ENCODE assay signal across 14 cellular contexts in genomic region chr7:71237945-71238344, GRCh38.
A peak's percentile ranks its signal among the peaks of the same experiment; 100 is the strongest.
DNase-seq lines count a peak whose midpoint lies in the region; ATAC-seq, FAIRE-seq and TF ChIP-seq lines count a peak whose summit lies in the region.
"Had no signal": no experiment of that assay in that cellular context is flagged by ENCODE, and none has a peak within 500 bp of the region (broad histone marks: within the 10 kb centered on the region; RNA-seq: fewer than 3 reads in every experiment).

No MANE protein-coding gene starts in this region.

- intact Hi-C loops in right cardiac atrium (cut with DNase I) (loop anchor here in 1 of 4 donors (5.0 kb wide), 1 partner anchor 494 kb away; no protein-coding TSS in a partner anchor), prostate gland (cut with DNase I) (loop anchor here (2.0 to 5.0 kb wide), 3 partner anchors 35 to 105 kb away; partner anchors contain the start of gene GALNT17)

- FAIRE-seq in D721Med (lab: Jason Lieb, UNC), result no peak
- FAIRE-seq: keratinocyte had no signal

- peak overlapping the region; percentile 47 for H3K27ac ChIP-seq in angular gyrus (ENCODE audit: low read depth, low read length)
- peak overlapping the region; percentile 20 for H3K27ac ChIP-seq in right cardiac atrium (ENCODE audit: low read length)
- H3K27ac ChIP-seq in prostate gland, result peak overlapping the region; percentile 60 to 77
- H3K27ac ChIP-seq: SJCRH30 had no signal

- no peaks in the 10 kb centered on the region for H3K36me3 ChIP-seq in prostate gland
- H3K36me3 ChIP-seq: SJCRH30 had no signal

- no peak for DNase-seq in D721Med (ENCODE audit: insufficient read length, low spot score)
- DNase-seq in right cardiac atrium, result peak in 2 of 3 donors; percentile 49 to 60
- peak; percentile 48 for DNase-seq in prostate gland (ENCODE audit: low spot score)
- no peak for DNase-seq in activated naive CD8-positive, alpha-beta T cell treated with anti-CD3 and anti-CD28 coated beads, Interleukin-2, amount 50 U/mL, for 24 hours
- DNase-seq in UCSD-AML1 (lab: John Stamatoyannopoulos, UW; ENCODE audit: unreplicated experiment), result no peak
- DNase-seq: naive thymus-derived CD4-positive, alpha-beta T cell; NCI-H1436; NCI-H69 had no signal

- no peaks in the 10 kb centered on the region for H3K4me1 ChIP-seq in right cardiac atrium (ENCODE audit: control insufficient read depth, insufficient read depth, low read length)
- peaks cover 3% of the 10 kb centered on the region for H3K4me1 ChIP-seq in prostate gland (replicated peaks)
- H3K4me1 ChIP-seq: SJCRH30 had no signal

- no peaks in the 10 kb centered on the region for H3K9me3 ChIP-seq in right cardiac atrium (ENCODE audit: control insufficient read depth, low read length)
- no peaks in the 10 kb centered on the region for H3K9me3 ChIP-seq in prostate gland
- H3K9me3 ChIP-seq: SJCRH30 had no signal

- no peak overlapping the region for H3K27ac Mint-ChIP-seq in activated naive CD8-positive, alpha-beta T cell treated with anti-CD3 and anti-CD28 coated beads, Interleukin-2, amount 50 U/mL, for 24 hours
- H3K27ac Mint-ChIP-seq: activated naive CD4-positive, alpha-beta T cell treated with anti-CD3 and anti-CD28 coated beads, Interleukin-2, amount 50 U/mL, for 72 hours; naive thymus-derived CD4-positive, alpha-beta T cell had no signal

- H3K4me3 ChIP-seq in right cardiac atrium (ENCODE audit: low read length) (no peak overlapping the region), prostate gland (no peak overlapping the region)
- H3K4me3 ChIP-seq: SJCRH30 had no signal

- H3K36me3 Mint-ChIP-seq in activated naive CD8-positive, alpha-beta T cell treated with anti-CD3 and anti-CD28 coated beads, Interleukin-2, amount 50 U/mL, for 24 hours (ENCODE audit: low read depth), result no peaks in the 10 kb centered on the region
- H3K36me3 Mint-ChIP-seq: naive thymus-derived CD4-positive, alpha-beta T cell had no signal

- H3K27me3 Mint-ChIP-seq in activated naive CD8-positive, alpha-beta T cell treated with anti-CD3 and anti-CD28 coated beads, Interleukin-2, amount 50 U/mL, for 24 hours, result no peaks in the 10 kb centered on the region
- H3K27me3 Mint-ChIP-seq: naive thymus-derived CD4-positive, alpha-beta T cell had no signal

- 58% methylated on average over 2 of the region's 2 CpGs for WGBS in right cardiac atrium
- 45% methylated on average over 2 of the region's 2 CpGs for WGBS in prostate gland

- no peak overlapping the region for H3K4me3 Mint-ChIP-seq in activated naive CD8-positive, alpha-beta T cell treated with anti-CD3 and anti-CD28 coated beads, Interleukin-2, amount 50 U/mL, for 24 hours
- H3K4me3 Mint-ChIP-seq: naive thymus-derived CD4-positive, alpha-beta T cell had no signal

- no peaks in the 10 kb centered on the region for H3K4me1 Mint-ChIP-seq in activated naive CD8-positive, alpha-beta T cell treated with anti-CD3 and anti-CD28 coated beads, Interleukin-2, amount 50 U/mL, for 24 hours
- H3K4me1 Mint-ChIP-seq: naive thymus-derived CD4-positive, alpha-beta T cell had no signal

- peaks cover 13% of the 10 kb centered on the region for H3K9me3 Mint-ChIP-seq in activated naive CD8-positive, alpha-beta T cell treated with anti-CD3 and anti-CD28 coated beads, Interleukin-2, amount 50 U/mL, for 24 hours

- ATAC-seq in right cardiac atrium (peak; percentile 77 to 91), HG03457 (IDR thresholded peaks at IDR 0.05; ENCODE audit: unreplicated experiment) (no peak), GM18520 (IDR thresholded peaks at IDR 0.05; ENCODE audit: unreplicated experiment) (no peak)
- no peak for ATAC-seq in activated naive CD8-positive, alpha-beta T cell treated with anti-CD3 and anti-CD28 coated beads, Interleukin-2, amount 50 U/mL, for 24 hours
- ATAC-seq: activated naive CD4-positive, alpha-beta T cell treated with anti-CD3 and anti-CD28 coated beads, Interleukin-2, amount 50 U/mL, for 72 hours; naive thymus-derived CD4-positive, alpha-beta T cell had no signal

- H3K27me3 ChIP-seq in right cardiac atrium (ENCODE audit: control insufficient read depth, insufficient read depth) (no peaks in the 10 kb centered on the region), prostate gland (replicated peaks; ENCODE audit: insufficient read depth) (no peaks in the 10 kb centered on the region)
- H3K27me3 ChIP-seq: SJCRH30 had no signal

- TF ChIP-seq POLR2A in prostate gland (IDR thresholded peaks at IDR 0.05), result no peak

- TF ChIP-seq CTCF in D721Med (IDR thresholded peaks at IDR 0.05; ENCODE audit: insufficient read depth, missing control alignments) (peak; percentile 33), prostate gland (IDR thresholded peaks at IDR 0.05) (peak in 1 of 4 experiments; percentile 47)

Comparison
In these comparisons a context has a peak if more than half of its experiments do, and no peak if none do; other contexts are left out.
1. DNase-seq: peak in right cardiac atrium (2 of 3) and prostate gland (single experiment); none in D721Med (single experiment), activated naive CD8-positive, alpha-beta T cell treated with anti-CD3 and anti-CD28 coated beads, Interleukin-2, amount 50 U/mL, for 24 hours (single experiment) and UCSD-AML1 (single experiment).
2. ATAC-seq: peak in right cardiac atrium (2 of 2); none in activated naive CD8-positive, alpha-beta T cell treated with anti-CD3 and anti-CD28 coated beads, Interleukin-2, amount 50 U/mL, for 24 hours (single experiment), HG03457 (single experiment) and GM18520 (single experiment).
3. Peak in every context shown above with its lines, with median percentiles within 50 percentile points of each other: H3K27ac ChIP-seq.